1 cellular context compared by ENCODE assay signal in the genomic region with DNA sequence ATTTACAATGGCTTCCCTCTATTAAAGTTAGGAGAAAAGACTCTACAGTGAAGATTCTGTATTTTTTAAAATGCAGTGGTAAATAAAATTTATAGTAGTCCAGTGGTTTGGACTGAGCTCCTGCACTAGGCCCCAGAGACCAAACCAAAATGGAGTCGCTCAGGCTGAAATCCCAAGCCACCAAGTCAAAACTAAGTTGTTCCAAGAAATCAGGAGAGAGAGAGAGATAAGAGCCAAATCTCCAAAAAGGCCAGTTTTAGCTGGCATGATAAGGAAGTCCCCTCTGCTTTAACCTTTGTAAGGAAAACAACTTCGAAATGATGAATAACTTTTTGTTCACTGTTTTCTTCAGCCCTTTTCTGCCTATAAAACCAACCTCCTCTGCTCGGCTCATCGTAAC.
TF ChIP-seq lines count a peak whose summit lies in the region.

No MANE protein-coding gene starts in this region.

TF ChIP-seq in K562, 482 proteins besides CTCF, POLR2A, EP300 and RAD21 (continued from another document and continues in another):
- TF ChIP-seq ARID4B (CRISPR knock-in tag; IDR thresholded peaks at IDR 0.05): no peak
- no peak for TF ChIP-seq DEAF1 (CRISPR knock-in tag; IDR thresholded peaks at IDR 0.05)
- no peak for TF ChIP-seq PRMT5 (CRISPR knock-in tag; IDR thresholded peaks at IDR 0.05)
- TF ChIP-seq POLR2G (IDR thresholded peaks at IDR 0.05; ENCODE audit: low read depth, low read length): no peak
- no peak for TF ChIP-seq CBFB (CRISPR knock-in tag; IDR thresholded peaks at IDR 0.05)
- TF ChIP-seq HNRNPK (IDR thresholded peaks at IDR 0.05; ENCODE audit: low read depth, low read length, poor library complexity, severe bottlenecking): no peak
- no peak for TF ChIP-seq ERF (CRISPR knock-in tag; IDR thresholded peaks at IDR 0.05)
- no peak for TF ChIP-seq ZNF277 (CRISPR knock-in tag; IDR thresholded peaks at IDR 0.05; ENCODE audit: borderline replicate concordance)
- TF ChIP-seq, protein P1, sequence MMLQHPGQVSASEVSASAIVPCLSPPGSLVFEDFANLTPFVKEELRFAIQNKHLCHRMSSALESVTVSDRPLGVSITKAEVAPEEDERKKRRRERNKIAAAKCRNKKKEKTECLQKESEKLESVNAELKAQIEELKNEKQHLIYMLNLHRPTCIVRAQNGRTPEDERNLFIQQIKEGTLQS (IDR thresholded peaks at IDR 0.05): no peak
- TF ChIP-seq, protein P1 (CRISPR knock-in tag; conservative IDR thresholded peaks at IDR 0.05): no peak
- TF ChIP-seq TSC22D4 (tag; IDR thresholded peaks at IDR 0.05): no peak
- peak in 1 of 2 experiments; percentile 96; a peak in 2 of 4 replicates for TF ChIP-seq RCOR1 (IDR thresholded peaks at IDR 0.05; ENCODE audit: borderline replicate concordance in 1 of 2, low read depth in 2 of 2, low read length in 2 of 2)
- TF ChIP-seq, protein P2, sequence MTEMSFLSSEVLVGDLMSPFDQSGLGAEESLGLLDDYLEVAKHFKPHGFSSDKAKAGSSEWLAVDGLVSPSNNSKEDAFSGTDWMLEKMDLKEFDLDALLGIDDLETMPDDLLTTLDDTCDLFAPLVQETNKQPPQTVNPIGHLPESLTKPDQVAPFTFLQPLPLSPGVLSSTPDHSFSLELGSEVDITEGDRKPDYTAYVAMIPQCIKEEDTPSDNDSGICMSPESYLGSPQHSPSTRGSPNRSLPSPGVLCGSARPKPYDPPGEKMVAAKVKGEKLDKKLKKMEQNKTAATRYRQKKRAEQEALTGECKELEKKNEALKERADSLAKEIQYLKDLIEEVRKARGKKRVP (CRISPR knock-in tag; IDR thresholded peaks at IDR 0.05): no peak
- TF ChIP-seq ZBTB11 (CRISPR knock-in tag; IDR thresholded peaks at IDR 0.05): 0 out of 6 replicates have a peak, but pooled peaks of 1 of the 3 experiments have one; percentile 31
- TF ChIP-seq SRF (CRISPR knock-in tag; IDR thresholded peaks at IDR 0.05): no peak
- no peak for TF ChIP-seq SAFB (IDR thresholded peaks at IDR 0.05; ENCODE audit: borderline replicate concordance, low read depth, low read length)
- no peak for TF ChIP-seq YBX1 (IDR thresholded peaks at IDR 0.05)
- peak; percentile 45; the same call in 1 of the 2 replicates for TF ChIP-seq TEAD4 (IDR thresholded peaks at IDR 0.05; ENCODE audit: low read length)
- TF ChIP-seq TEAD4 (CRISPR knock-in tag; IDR thresholded peaks at IDR 0.05; ENCODE audit: borderline replicate concordance): no peak
- 0 out of 4 replicates have a peak, but pooled peaks of 1 of the 2 experiments have one; percentile 4 for TF ChIP-seq TBL1XR1 (IDR thresholded peaks at IDR 0.05; ENCODE audit: low read length in 2 of 2)
- no peak for TF ChIP-seq THRB (CRISPR knock-in tag; conservative IDR thresholded peaks at IDR 0.05)
- TF ChIP-seq ZNF639 (CRISPR knock-in tag; conservative IDR thresholded peaks at IDR 0.05 in 1 of 2, IDR thresholded peaks at IDR 0.05 in 1 of 2): peak in 1 of 2 experiments; percentile 80; a peak in 2 of 4 replicates
- TF ChIP-seq, protein P3, sequence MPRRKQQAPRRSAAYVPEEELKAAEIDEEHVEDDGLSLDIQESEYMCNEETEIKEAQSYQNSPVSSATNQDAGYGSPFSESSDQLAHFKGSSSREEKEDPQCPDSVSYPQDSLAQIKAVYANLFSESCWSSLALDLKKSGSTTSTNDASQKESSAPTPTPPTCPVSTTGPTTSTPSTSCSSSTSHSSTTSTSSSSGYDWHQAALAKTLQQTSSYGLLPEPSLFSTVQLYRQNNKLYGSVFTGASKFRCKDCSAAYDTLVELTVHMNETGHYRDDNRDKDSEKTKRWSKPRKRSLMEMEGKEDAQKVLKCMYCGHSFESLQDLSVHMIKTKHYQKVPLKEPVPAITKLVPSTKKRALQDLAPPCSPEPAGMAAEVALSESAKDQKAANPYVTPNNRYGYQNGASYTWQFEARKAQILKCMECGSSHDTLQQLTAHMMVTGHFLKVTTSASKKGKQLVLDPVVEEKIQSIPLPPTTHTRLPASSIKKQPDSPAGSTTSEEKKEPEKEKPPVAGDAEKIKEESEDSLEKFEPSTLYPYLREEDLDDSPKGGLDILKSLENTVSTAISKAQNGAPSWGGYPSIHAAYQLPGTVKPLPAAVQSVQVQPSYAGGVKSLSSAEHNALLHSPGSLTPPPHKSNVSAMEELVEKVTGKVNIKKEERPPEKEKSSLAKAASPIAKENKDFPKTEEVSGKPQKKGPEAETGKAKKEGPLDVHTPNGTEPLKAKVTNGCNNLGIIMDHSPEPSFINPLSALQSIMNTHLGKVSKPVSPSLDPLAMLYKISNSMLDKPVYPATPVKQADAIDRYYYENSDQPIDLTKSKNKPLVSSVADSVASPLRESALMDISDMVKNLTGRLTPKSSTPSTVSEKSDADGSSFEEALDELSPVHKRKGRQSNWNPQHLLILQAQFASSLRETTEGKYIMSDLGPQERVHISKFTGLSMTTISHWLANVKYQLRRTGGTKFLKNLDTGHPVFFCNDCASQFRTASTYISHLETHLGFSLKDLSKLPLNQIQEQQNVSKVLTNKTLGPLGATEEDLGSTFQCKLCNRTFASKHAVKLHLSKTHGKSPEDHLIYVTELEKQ (CRISPR knock-in tag; IDR thresholded peaks at IDR 0.05): 0 out of 2 replicates have a peak, but pooled peaks have one; percentile 7
- no peak for TF ChIP-seq BHLHE40 (IDR thresholded peaks at IDR 0.05; ENCODE audit: low read length)
- no peak for TF ChIP-seq SLC30A9 (CRISPR knock-in tag; IDR thresholded peaks at IDR 0.05)
- TF ChIP-seq HIVEP1 (CRISPR knock-in tag; IDR thresholded peaks at IDR 0.05): no peak
- no peak for TF ChIP-seq CHCHD3 (CRISPR knock-in tag; IDR thresholded peaks at IDR 0.05)
- TF ChIP-seq SOX6 (IDR thresholded peaks at IDR 0.05): peak; percentile 29; the same call in 1 of the 2 replicates
- TF ChIP-seq MED1 (CRISPR knock-in tag; IDR thresholded peaks at IDR 0.05; ENCODE audit: borderline replicate concordance): no peak
- TF ChIP-seq PHF20 (IDR thresholded peaks at IDR 0.05; ENCODE audit: partially characterized antibody): no peak
- TF ChIP-seq RBM34 (IDR thresholded peaks at IDR 0.05; ENCODE audit: borderline replicate concordance, insufficient read depth, low read length): no peak
- TF ChIP-seq SMAD4 (CRISPR knock-in tag; conservative IDR thresholded peaks at IDR 0.05): peak; percentile 56; the same call in 1 of the 2 replicates
- TF ChIP-seq E2F1 (CRISPR knock-in tag; IDR thresholded peaks at IDR 0.05): no peak
- TF ChIP-seq MAFF (IDR thresholded peaks at IDR 0.05; ENCODE audit: low read length): no peak
- no peak for TF ChIP-seq RB1 (IDR thresholded peaks at IDR 0.05; ENCODE audit: low read depth)
- no peak for TF ChIP-seq MYNN (IDR thresholded peaks at IDR 0.05)
- no peak for TF ChIP-seq MYNN (CRISPR knock-in tag; IDR thresholded peaks at IDR 0.05)
- TF ChIP-seq KLF6 (CRISPR knock-in tag; IDR thresholded peaks at IDR 0.05; ENCODE audit: borderline replicate concordance): peak; percentile 78; the same call in 1 of the 2 replicates
- no peak for TF ChIP-seq NR2C2 (CRISPR knock-in tag; IDR thresholded peaks at IDR 0.05)
- peak; percentile 21; the same call in 1 of the 2 replicates for TF ChIP-seq NR2C2 (tag; IDR thresholded peaks at IDR 0.05)
